20 cellular contexts compared by ENCODE assay signal in the genomic region with DNA sequence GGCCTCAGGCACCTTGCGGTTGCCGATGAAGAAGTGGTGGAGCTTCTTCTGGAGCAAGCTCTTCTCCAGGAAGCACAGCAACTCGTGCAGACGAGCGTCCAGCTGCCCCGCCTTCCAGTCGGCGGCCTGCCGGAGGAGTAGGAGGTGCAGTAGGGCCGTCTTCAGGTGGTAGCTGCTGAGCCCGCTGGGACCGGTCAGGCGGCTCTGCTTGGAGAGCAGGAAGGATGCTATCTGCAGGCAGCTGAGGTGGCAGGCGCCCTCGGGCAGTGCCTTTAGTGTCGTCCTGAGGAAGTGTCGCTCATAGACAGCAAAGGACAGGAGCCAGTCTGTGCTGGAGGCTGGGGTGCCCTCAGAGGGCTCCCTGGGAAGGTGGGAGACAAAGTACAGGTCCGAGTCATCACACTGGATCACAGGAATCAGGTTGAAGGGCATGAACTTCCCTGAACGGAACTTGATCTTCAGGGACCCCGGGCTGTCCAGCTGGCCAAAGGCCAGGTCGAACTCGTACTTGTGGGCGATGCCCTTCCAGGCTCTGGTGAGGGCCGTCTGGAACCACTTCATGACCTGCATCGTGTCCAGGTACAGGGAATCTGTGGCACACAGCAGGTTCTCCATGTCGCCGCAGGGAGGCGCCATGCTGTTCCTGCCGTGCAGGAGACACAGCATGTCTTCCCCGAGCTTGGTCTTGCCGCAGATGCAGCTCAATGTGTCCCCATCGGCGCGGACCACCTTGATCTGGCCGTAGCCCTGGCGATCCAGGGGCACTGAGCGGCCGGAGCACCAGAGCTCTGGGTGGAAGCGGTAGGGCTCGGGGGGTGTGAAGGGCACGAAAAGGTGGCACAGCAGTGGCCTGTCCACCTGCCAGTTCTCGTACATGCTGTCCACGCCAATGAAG. TPM values are rescaled to one million over a fixed set of nuclear protein-coding genes. Genes with fewer than 3 reads are reported as not detected.
"Had no signal": no experiment of that assay in that cellular context is flagged by ENCODE, and none has a peak within 500 bp of the region (broad histone marks: within the 10 kb centered on the region; RNA-seq: fewer than 3 reads in every experiment).

No MANE protein-coding gene starts in this region.

- H3K9me3 ChIP-seq: colonic mucosa, gastrocnemius medialis, heart right ventricle, left lung, ovary, right atrium auricular region, testis, tibial nerve had no signal

- H3K4me3 Mint-ChIP-seq: stimulated activated effector memory CD8-positive, alpha-beta T cell treated with anti-CD3 and anti-CD28 coated beads, Interleukin-12 subunit alpha, Interleukin-12 subunit beta, amount 100 ng/mL, for 72 hours; stimulated activated naive CD8-positive, alpha-beta T cell treated with anti-CD3 and anti-CD28 coated beads, Interleukin-15, Interleukin-2, amounts not matched to agents 100 ng/mL and 50 ng/mL, for 24 hours had no signal

- H3K4me2 ChIP-seq: smooth muscle cell had no signal

- H3K4me3 ChIP-seq: colonic mucosa, gastrocnemius medialis, heart right ventricle, left lung, lung, ovary, right atrium auricular region, smooth muscle cell, testis, tibial nerve had no signal

- H3K27me3 ChIP-seq: colonic mucosa, gastrocnemius medialis, heart right ventricle, left lung, ovary, right atrium auricular region, testis, tibial nerve had no signal

- H3K27ac Mint-ChIP-seq: stimulated activated effector memory CD8-positive, alpha-beta T cell treated with anti-CD3 and anti-CD28 coated beads, Interleukin-12 subunit alpha, Interleukin-12 subunit beta, amount 100 ng/mL, for 72 hours; stimulated activated naive CD8-positive, alpha-beta T cell treated with anti-CD3 and anti-CD28 coated beads, Interleukin-15, Interleukin-2, amounts not matched to agents 100 ng/mL and 50 ng/mL, for 24 hours had no signal

- H3K9me3 Mint-ChIP-seq: stimulated activated effector memory CD8-positive, alpha-beta T cell treated with anti-CD3 and anti-CD28 coated beads, Interleukin-12 subunit alpha, Interleukin-12 subunit beta, amount 100 ng/mL, for 72 hours; stimulated activated naive CD8-positive, alpha-beta T cell treated with anti-CD3 and anti-CD28 coated beads, Interleukin-15, Interleukin-2, amounts not matched to agents 100 ng/mL and 50 ng/mL, for 24 hours had no signal

- H3K36me3 ChIP-seq: ovary had no signal

- H3K27me3 Mint-ChIP-seq: stimulated activated naive CD8-positive, alpha-beta T cell treated with anti-CD3 and anti-CD28 coated beads, Interleukin-15, Interleukin-2, amounts not matched to agents 100 ng/mL and 50 ng/mL, for 24 hours had no signal

- DNase-seq: colonic mucosa; dermis blood vessel endothelial cell; gastrocnemius medialis; heart right ventricle; hypothalamus; left lung; mesenchymal stem cell; midbrain; nucleus accumbens; stimulated activated CD4-positive, alpha-beta T cell treated with anti-CD3 and anti-CD28 coated beads, Interleukin-4, amount 100 ng/mL, for 1 hour; stimulated activated CD8-positive, alpha-beta memory T cell treated with anti-CD3 and anti-CD28 coated beads, Interleukin-4, amount 100 ng/mL, for 48 hours; testis had no signal

- H3K27ac ChIP-seq: colonic mucosa, gastrocnemius medialis, left lung, ovary, testis had no signal

- ATAC-seq: gastrocnemius medialis; heart right ventricle; left lung; stimulated activated effector memory CD8-positive, alpha-beta T cell treated with anti-CD3 and anti-CD28 coated beads, Interleukin-12 subunit alpha, Interleukin-12 subunit beta, amount 100 ng/mL, for 72 hours had no signal

RNA-seq across cellular contexts. Expression of gene CFAP58, which starts 38.8 kb away (rescaled TPM):
- polyA plus RNA-seq: neural cell had no signal
